ENCODE assay signal across 13 cellular contexts in the genomic region with DNA sequence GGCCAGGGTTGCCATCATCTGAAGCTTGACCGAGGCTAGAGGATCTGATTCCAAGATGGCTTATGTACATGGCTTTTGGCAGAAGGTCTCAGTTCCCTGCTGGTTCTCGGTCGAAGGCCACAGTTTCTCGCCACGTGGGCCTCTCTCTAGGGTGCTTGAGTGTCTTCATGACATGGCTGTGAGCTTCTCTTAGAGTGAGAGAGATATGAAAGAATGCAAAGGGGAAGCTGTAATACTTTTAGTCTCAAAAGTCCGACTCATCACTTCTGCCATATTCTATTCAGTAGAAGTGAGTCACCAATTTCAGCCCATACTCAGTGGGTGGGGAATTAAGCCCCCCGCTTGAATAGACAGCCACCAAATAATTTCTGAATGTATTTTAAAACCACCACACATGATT.
DNase-seq lines count a peak whose midpoint lies in the region; ATAC-seq, FAIRE-seq and TF ChIP-seq lines count a peak whose summit lies in the region.
"Had no signal": no experiment of that assay in that cellular context is flagged by ENCODE, and none has a peak within 500 bp of the region (broad histone marks: within the 10 kb centered on the region; RNA-seq: fewer than 3 reads in every experiment).

No MANE protein-coding gene starts in this region.

- no peak overlapping the region for H3K4me3 ChIP-seq in foreskin fibroblast (ENCODE audit: low read depth in 1 of 2, low read length in 2 of 2)
- H3K4me3 ChIP-seq: lung had no signal

- H3K4me1 Mint-ChIP-seq in stimulated activated naive CD8-positive, alpha-beta T cell treated with anti-CD3 and anti-CD28 coated beads, Interleukin-15, amount 100 ng/mL, for 72 hours = peaks cover 51% of the 10 kb centered on the region

- no peak overlapping the region for H3K27ac Mint-ChIP-seq in stimulated activated naive CD8-positive, alpha-beta T cell treated with anti-CD3 and anti-CD28 coated beads, Interleukin-15, amount 100 ng/mL, for 72 hours
- H3K27ac Mint-ChIP-seq: brain had no signal

- TF ChIP-seq CTCF in foreskin fibroblast (IDR thresholded peaks at IDR 0.05; ENCODE audit: low read depth, low read length) = no peak

- no peak overlapping the region for H3K4me3 Mint-ChIP-seq in stimulated activated naive CD8-positive, alpha-beta T cell treated with anti-CD3 and anti-CD28 coated beads, Interleukin-15, amount 100 ng/mL, for 72 hours
- H3K4me3 Mint-ChIP-seq: brain had no signal

- H3K9me3 Mint-ChIP-seq in stimulated activated naive CD8-positive, alpha-beta T cell treated with anti-CD3 and anti-CD28 coated beads, Interleukin-15, amount 100 ng/mL, for 72 hours = peaks cover 18 to 22% of the 10 kb centered on the region in 2 donors

- intact Hi-C loops in posterior cingulate gyrus (cut with DNase I) = no loop called here

- peak; percentile 15 for DNase-seq in activated CD4-positive, alpha-beta T cell treated with anti-CD3 and anti-CD28 coated beads for 48 hours
- no peak for DNase-seq in activated CD4-positive, alpha-beta T cell treated with anti-CD3 and anti-CD28 coated beads, Interleukin-2, amount 50 U/mL, for 1 hour
- DNase-seq in RCC 7860 (ENCODE audit: low spot score) = peak; percentile 31
- DNase-seq in foreskin fibroblast = peak; percentile 38 to 61
- no peak for DNase-seq in stimulated activated naive CD8-positive, alpha-beta T cell treated with anti-CD3 and anti-CD28 coated beads, Interleukin-15, amount 100 ng/mL, for 72 hours
- DNase-seq in posterior cingulate gyrus = no peak
- no peak for DNase-seq in ureter (ENCODE audit: low spot score)
- DNase-seq: foreskin melanocyte, NCI-H2029, SHP77 treated with DMSO at 0.1 percent for 48 hours had no signal

- no peak for FAIRE-seq in RCC 7860 (lab: Jason Lieb, UNC)

- peak; percentile 42 for ATAC-seq in stimulated activated naive CD8-positive, alpha-beta T cell treated with anti-CD3 and anti-CD28 coated beads, Interleukin-15, amount 100 ng/mL, for 72 hours
- ATAC-seq in GM21723 (IDR thresholded peaks at IDR 0.05; ENCODE audit: unreplicated experiment) = no peak

- no peaks in the 10 kb centered on the region for H3K27me3 Mint-ChIP-seq in stimulated activated naive CD8-positive, alpha-beta T cell treated with anti-CD3 and anti-CD28 coated beads, Interleukin-15, amount 100 ng/mL, for 72 hours
- H3K27me3 Mint-ChIP-seq: brain had no signal

Comparison
In these comparisons a context has a peak if more than half of its experiments do, and no peak if none do; other contexts are left out.
1. DNase-seq: peak in activated CD4-positive, alpha-beta T cell treated with anti-CD3 and anti-CD28 coated beads for 48 hours (single experiment), RCC 7860 (single experiment) and foreskin fibroblast (2 of 2); none in activated CD4-positive, alpha-beta T cell treated with anti-CD3 and anti-CD28 coated beads, Interleukin-2, amount 50 U/mL, for 1 hour (single experiment), stimulated activated naive CD8-positive, alpha-beta T cell treated with anti-CD3 and anti-CD28 coated beads, Interleukin-15, amount 100 ng/mL, for 72 hours (0 of 2), posterior cingulate gyrus (0 of 10) and ureter (single experiment).